2 cellular contexts compared by ENCODE assay signal in genomic region chr6:108870357-108870756, GRCh38.
TF ChIP-seq lines count a peak whose summit lies in the region.

No MANE protein-coding gene starts in this region.

TF ChIP-seq in K562, 482 proteins besides CTCF, POLR2A, EP300 and RAD21:
- 0 out of 2 replicates have a peak, but pooled peaks have one; percentile 20 for TF ChIP-seq THRB (CRISPR knock-in tag; conservative IDR thresholded peaks at IDR 0.05)
- TF ChIP-seq ZNF146 (CRISPR knock-in tag; IDR thresholded peaks at IDR 0.05; ENCODE audit: unreplicated experiment), result no peak

TF ChIP-seq in HepG2, 621 proteins besides CTCF, POLR2A, EP300 and RAD21:
- TF ChIP-seq ZNF549 (CRISPR knock-in tag; IDR thresholded peaks at IDR 0.05), result no peak
- TF ChIP-seq, protein P1, sequence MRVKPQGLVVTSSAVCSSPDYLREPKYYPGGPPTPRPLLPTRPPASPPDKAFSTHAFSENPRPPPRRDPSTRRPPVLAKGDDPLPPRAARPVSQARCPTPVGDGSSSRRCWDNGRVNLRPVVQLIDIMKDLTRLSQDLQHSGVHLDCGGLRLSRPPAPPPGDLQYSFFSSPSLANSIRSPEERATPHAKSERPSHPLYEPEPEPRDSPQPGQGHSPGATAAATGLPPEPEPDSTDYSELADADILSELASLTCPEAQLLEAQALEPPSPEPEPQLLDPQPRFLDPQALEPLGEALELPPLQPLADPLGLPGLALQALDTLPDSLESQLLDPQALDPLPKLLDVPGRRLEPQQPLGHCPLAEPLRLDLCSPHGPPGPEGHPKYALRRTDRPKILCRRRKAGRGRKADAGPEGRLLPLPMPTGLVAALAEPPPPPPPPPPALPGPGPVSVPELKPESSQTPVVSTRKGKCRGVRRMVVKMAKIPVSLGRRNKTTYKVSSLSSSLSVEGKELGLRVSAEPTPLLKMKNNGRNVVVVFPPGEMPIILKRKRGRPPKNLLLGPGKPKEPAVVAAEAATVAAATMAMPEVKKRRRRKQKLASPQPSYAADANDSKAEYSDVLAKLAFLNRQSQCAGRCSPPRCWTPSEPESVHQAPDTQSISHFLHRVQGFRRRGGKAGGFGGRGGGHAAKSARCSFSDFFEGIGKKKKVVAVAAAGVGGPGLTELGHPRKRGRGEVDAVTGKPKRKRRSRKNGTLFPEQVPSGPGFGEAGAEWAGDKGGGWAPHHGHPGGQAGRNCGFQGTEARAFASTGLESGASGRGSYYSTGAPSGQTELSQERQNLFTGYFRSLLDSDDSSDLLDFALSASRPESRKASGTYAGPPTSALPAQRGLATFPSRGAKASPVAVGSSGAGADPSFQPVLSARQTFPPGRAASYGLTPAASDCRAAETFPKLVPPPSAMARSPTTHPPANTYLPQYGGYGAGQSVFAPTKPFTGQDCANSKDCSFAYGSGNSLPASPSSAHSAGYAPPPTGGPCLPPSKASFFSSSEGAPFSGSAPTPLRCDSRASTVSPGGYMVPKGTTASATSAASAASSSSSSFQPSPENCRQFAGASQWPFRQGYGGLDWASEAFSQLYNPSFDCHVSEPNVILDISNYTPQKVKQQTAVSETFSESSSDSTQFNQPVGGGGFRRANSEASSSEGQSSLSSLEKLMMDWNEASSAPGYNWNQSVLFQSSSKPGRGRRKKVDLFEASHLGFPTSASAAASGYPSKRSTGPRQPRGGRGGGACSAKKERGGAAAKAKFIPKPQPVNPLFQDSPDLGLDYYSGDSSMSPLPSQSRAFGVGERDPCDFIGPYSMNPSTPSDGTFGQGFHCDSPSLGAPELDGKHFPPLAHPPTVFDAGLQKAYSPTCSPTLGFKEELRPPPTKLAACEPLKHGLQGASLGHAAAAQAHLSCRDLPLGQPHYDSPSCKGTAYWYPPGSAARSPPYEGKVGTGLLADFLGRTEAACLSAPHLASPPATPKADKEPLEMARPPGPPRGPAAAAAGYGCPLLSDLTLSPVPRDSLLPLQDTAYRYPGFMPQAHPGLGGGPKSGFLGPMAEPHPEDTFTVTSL (CRISPR knock-in tag; IDR thresholded peaks at IDR 0.05; ENCODE audit: borderline replicate concordance), result no peak
- TF ChIP-seq ZNF24 (IDR thresholded peaks at IDR 0.05), result no peak
- no peak for TF ChIP-seq SP1 (IDR thresholded peaks at IDR 0.05)
- TF ChIP-seq SP1 (CRISPR knock-in tag; IDR thresholded peaks at IDR 0.05), result no peak
- no peak for TF ChIP-seq SNRNP70 (IDR thresholded peaks at IDR 0.05; ENCODE audit: low read depth, low read length)
- TF ChIP-seq SCMH1 (CRISPR knock-in tag; IDR thresholded peaks at IDR 0.05; ENCODE audit: borderline replicate concordance), result no peak
- TF ChIP-seq CEBPB (IDR thresholded peaks at IDR 0.05; ENCODE audit: borderline replicate concordance, low read depth, low read length), result no peak
- TF ChIP-seq TSC22D2 (CRISPR knock-in tag; IDR thresholded peaks at IDR 0.05; ENCODE audit: borderline replicate concordance), result no peak
- no peak for TF ChIP-seq ZNF329 (CRISPR knock-in tag; IDR thresholded peaks at IDR 0.05; ENCODE audit: low read depth)
- no peak for TF ChIP-seq ZNF766 (CRISPR knock-in tag; IDR thresholded peaks at IDR 0.05; ENCODE audit: borderline replicate concordance)
- no peak for TF ChIP-seq THAP7 (CRISPR knock-in tag; IDR thresholded peaks at IDR 0.05)
- no peak for TF ChIP-seq PHF8 (CRISPR knock-in tag; IDR thresholded peaks at IDR 0.05)
- TF ChIP-seq ZBTB37 (CRISPR knock-in tag; IDR thresholded peaks at IDR 0.05), result no peak
- TF ChIP-seq MIXL1 (CRISPR knock-in tag; IDR thresholded peaks at IDR 0.05), result no peak
- TF ChIP-seq SPEN (CRISPR knock-in tag; IDR thresholded peaks at IDR 0.05; ENCODE audit: low read depth), result no peak
- TF ChIP-seq TBX2 (CRISPR knock-in tag; IDR thresholded peaks at IDR 0.05; ENCODE audit: borderline replicate concordance), result no peak
- no peak for TF ChIP-seq ZBTB3 (CRISPR knock-in tag; IDR thresholded peaks at IDR 0.05; ENCODE audit: borderline replicate concordance, low read depth)
- no peak for TF ChIP-seq POLR2AphosphoS2 (IDR thresholded peaks at IDR 0.05; ENCODE audit: low read depth, low read length)
